Comparison of ENCODE assay signal across 19 cellular contexts in the genomic region with DNA sequence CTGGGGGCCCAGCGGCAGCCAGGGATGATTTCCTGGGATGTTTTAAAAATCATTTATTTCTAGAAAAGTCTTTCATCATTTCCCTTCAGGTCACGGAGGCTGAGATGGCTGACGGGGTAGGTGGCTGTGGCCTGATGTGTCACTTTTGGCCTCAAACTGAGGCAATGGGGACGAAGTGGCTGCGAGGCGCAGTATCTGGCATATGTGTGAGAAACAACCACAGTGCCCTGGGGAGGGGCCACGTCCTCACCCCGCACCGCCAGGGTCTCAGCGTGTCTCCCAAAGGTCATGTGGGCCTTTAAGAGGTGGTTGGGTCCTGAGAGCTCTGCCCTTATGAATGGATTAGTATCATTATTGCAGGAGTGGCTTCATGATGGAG.
DNase-seq lines count a peak whose midpoint lies in the region; ATAC-seq, FAIRE-seq and TF ChIP-seq lines count a peak whose summit lies in the region.
"Had no signal": no experiment of that assay in that cellular context is flagged by ENCODE, and none has a peak within 500 bp of the region (broad histone marks: within the 10 kb centered on the region; RNA-seq: fewer than 3 reads in every experiment).

No MANE protein-coding gene starts in this region.

- no peaks in the 10 kb centered on the region for H4K20me1 ChIP-seq in HepG2 (ENCODE audit: insufficient read depth, low read length)

- H3K36me3 ChIP-seq in HepG2 (replicated peaks in 1 of 2; ENCODE audit: control insufficient read depth in 1 of 2, insufficient read depth in 2 of 2, low read length in 2 of 2) (no peaks in the 10 kb centered on the region), right lobe of liver (no peaks in the 10 kb centered on the region), esophagus muscularis mucosa (no peaks in the 10 kb centered on the region), rectal smooth muscle tissue (ENCODE audit: control insufficient read depth, insufficient read depth, low read length) (no peaks in the 10 kb centered on the region)

- TF ChIP-seq RAD21 in HepG2 (CRISPR knock-in tag; IDR thresholded peaks at IDR 0.05): no peak

- 96% methylated on average over 10 of the region's 10 CpGs for WGBS in HepG2 (ENCODE audit: low lambda C conversion rate)
- 82% methylated on average over 5 of the region's 10 CpGs for WGBS in right lobe of liver (ENCODE audit: insufficient coverage, low coverage, low lambda C conversion rate, missing lambda C conversion rate)
- 83% methylated on average over 10 of the region's 10 CpGs for WGBS in esophagus muscularis mucosa

- in situ Hi-C loops in HepG2 (cut with HindIII; ENCODE audit: extremely low pct_ligation_motif_present, low pct_unique_long_range_greater_than_20kb): no loop called here

- H3K9me3 Mint-ChIP-seq in WTC11: no peaks in the 10 kb centered on the region
- H3K9me3 Mint-ChIP-seq: activated naive CD4-positive, alpha-beta T cell treated with anti-CD3 and anti-CD28 coated beads, Interleukin-2, amount 50 U/mL, for 24 hours; T-cell had no signal

- no peak overlapping the region for H3K4me2 ChIP-seq in HepG2 (ENCODE audit: low read depth, low read length)

- no peaks in the 10 kb centered on the region for H3K27me3 Mint-ChIP-seq in WTC11 (ENCODE audit: low read depth)

- TF ChIP-seq CTCF in HepG2 (CRISPR knock-in tag; IDR thresholded peaks at IDR 0.05): no peak
- TF ChIP-seq CTCF in right lobe of liver (IDR thresholded peaks at IDR 0.05): no peak
- TF ChIP-seq CTCF in esophagus muscularis mucosa (IDR thresholded peaks at IDR 0.05): no peak
- TF ChIP-seq CTCF in WTC11 (IDR thresholded peaks at IDR 0.05): no peak
- TF ChIP-seq CTCF in GM10248 (IDR thresholded peaks at IDR 0.05; ENCODE audit: control extremely low read depth, extremely low read depth, low read depth, missing control alignments): no peak

- H3K79me2 ChIP-seq in HepG2 (ENCODE audit: insufficient read depth, low read length): no peaks in the 10 kb centered on the region

- no peak overlapping the region for H3K27ac Mint-ChIP-seq in WTC11
- H3K27ac Mint-ChIP-seq: activated naive CD4-positive, alpha-beta T cell treated with anti-CD3 and anti-CD28 coated beads, Interleukin-2, amount 50 U/mL, for 24 hours; T-cell had no signal

- no TSS peak for BruUV-seq in HepG2 (replicated peaks; lab: Mats Ljungman, UMichigan)

- no peaks in the 10 kb centered on the region for H3K36me3 Mint-ChIP-seq in WTC11
- H3K36me3 Mint-ChIP-seq: activated naive CD4-positive, alpha-beta T cell treated with anti-CD3 and anti-CD28 coated beads, Interleukin-2, amount 50 U/mL, for 24 hours; T-cell had no signal

- no peak for ATAC-seq in HepG2
- no peak for ATAC-seq in right lobe of liver
- no peak for ATAC-seq in WTC11
- ATAC-seq: T-cell had no signal

- H3K27ac ChIP-seq in HepG2 (ENCODE audit: extremely low read length, insufficient read depth, low read length): no peak overlapping the region
- H3K27ac ChIP-seq in right lobe of liver: no peak overlapping the region
- peak overlapping the region; percentile 82 to 89 (median 88) for H3K27ac ChIP-seq in esophagus muscularis mucosa (replicated peaks in 1 of 4)
- H3K27ac ChIP-seq in rectal smooth muscle tissue (ENCODE audit: low read depth, low read length): peak overlapping the region; percentile 42

- no peak for FAIRE-seq in HepG2 (lab: Jason Lieb, UNC)

- intact Hi-C loops in HepG2 (cut with micrococcal nuclease; ENCODE audit: unreplicated experiment): no loop called here
- intact Hi-C loops in right lobe of liver (cut with DNase I): loop anchor here (10.0 kb wide), 2 partner anchors 54 to 64 kb away; no protein-coding TSS in a partner anchor
- intact Hi-C loops in esophagus muscularis mucosa (cut with DNase I): loop anchor here (5.0 kb wide), 1 partner anchor 87 kb away; no protein-coding TSS in a partner anchor

- H3K4me3 ChIP-seq in HepG2 (replicated peaks in 1 of 3; ENCODE audit: insufficient read depth in 1 of 3, low read depth in 2 of 3, low read length in 3 of 3) (no peak overlapping the region), right lobe of liver (no peak overlapping the region), esophagus muscularis mucosa (no peak overlapping the region), rectal smooth muscle tissue (ENCODE audit: low read length) (no peak overlapping the region)

- H3K4me3 Mint-ChIP-seq in WTC11: no peak overlapping the region
- H3K4me3 Mint-ChIP-seq: activated naive CD4-positive, alpha-beta T cell treated with anti-CD3 and anti-CD28 coated beads, Interleukin-2, amount 50 U/mL, for 24 hours; T-cell had no signal

- DNase-seq in HepG2 (ENCODE audit: low spot score): no peak
- DNase-seq in right lobe of liver: no peak
- no peak for DNase-seq in esophagus muscularis mucosa (ENCODE audit: extremely low spot score)
- DNase-seq in A172 (ENCODE audit: low spot score): no peak
- no peak for DNase-seq in NCI-H2196 treated with DMSO at 0.1 percent for 48 hours (lab: John Stamatoyannopoulos, UW; ENCODE audit: unreplicated experiment)
- DNase-seq in WTC11 (ENCODE audit: low spot score): no peak
- no peak for DNase-seq in GM10248 (ENCODE audit: extremely low spot score)
- DNase-seq: activated T-cell treated with anti-CD3 and anti-CD28 coated beads, Interleukin-2, amount 50 U/mL, for 1 hour; COR-L47; cortex of kidney; foreskin melanocyte; NCI-H2029; nucleus accumbens; SHP77; stimulated activated CD4-positive, alpha-beta T cell treated with anti-CD3 and anti-CD28 coated beads, Interleukin-4, amount 100 ng/mL, for 4 hours; T-cell; trophoblast cell had no signal

- H3K27me3 ChIP-seq in HepG2 (ENCODE audit: control insufficient read depth in 1 of 2, insufficient read depth in 2 of 2, low read length in 2 of 2) (no peaks in the 10 kb centered on the region), right lobe of liver (no peaks in the 10 kb centered on the region), esophagus muscularis mucosa (no peaks in the 10 kb centered on the region), rectal smooth muscle tissue (ENCODE audit: control insufficient read depth, insufficient read depth, low read length) (no peaks in the 10 kb centered on the region)

- H3K9me3 ChIP-seq in HepG2 (ENCODE audit: low read length) (no peaks in the 10 kb centered on the region), right lobe of liver (no peaks in the 10 kb centered on the region), esophagus muscularis mucosa (no peaks in the 10 kb centered on the region)

- peaks cover 28% of the 10 kb centered on the region for H3K4me1 Mint-ChIP-seq in WTC11
- H3K4me1 Mint-ChIP-seq: activated naive CD4-positive, alpha-beta T cell treated with anti-CD3 and anti-CD28 coated beads, Interleukin-2, amount 50 U/mL, for 24 hours; T-cell had no signal

- CTCF ChIA-PET in HepG2 (lab: Yijun Ruan, JAX; ENCODE audit: low intra/inter-chr PET ratio, low total read pairs): no interaction called here
- CTCF ChIA-PET in WTC11 (lab: Charles Lee): no interaction called here
- CTCF ChIA-PET in GM10248 (lab: Yijun Ruan, JAX): no interaction called here

- no peak overlapping the region for H2AFZ ChIP-seq in HepG2 (ENCODE audit: low read length)

- H3K4me1 ChIP-seq in HepG2 (ENCODE audit: insufficient read depth, low read length) (peaks cover 46% of the 10 kb centered on the region), right lobe of liver (peaks cover 0 to 60% (median 24%) of the 10 kb centered on the region in 4 donors), esophagus muscularis mucosa (peaks cover 45 to 83% (median 70%) of the 10 kb centered on the region in 4 donors), rectal smooth muscle tissue (ENCODE audit: control insufficient read depth, insufficient read depth, low read length) (peaks cover 34% of the 10 kb centered on the region)

- TF ChIP-seq POLR2A in HepG2 (IDR thresholded peaks at IDR 0.05; ENCODE audit: insufficient read depth in 1 of 2, low read depth in 2 of 2, low read length in 2 of 2): no peak
- no peak for TF ChIP-seq POLR2A in right lobe of liver (IDR thresholded peaks at IDR 0.05)
- TF ChIP-seq POLR2A in esophagus muscularis mucosa (IDR thresholded peaks at IDR 0.05; ENCODE audit: low read depth): no peak

- POLR2A ChIA-PET in HepG2 (lab: Yijun Ruan, JAX): interaction anchor here (3.2 to 7.1 kb wide), 3 partner anchors 8 to 121 kb away, joined by 10 to 164 read pairs (median 91); a partner anchor contains a TSS
- POLR2A ChIA-PET in WTC11 (lab: Charles Lee): no interaction called here
- POLR2A ChIA-PET in GM10248 (lab: Yijun Ruan, JAX): no interaction called here

- H3K9ac ChIP-seq in HepG2 (ENCODE audit: insufficient read depth, low read depth, low read length) (no peak overlapping the region), rectal smooth muscle tissue (ENCODE audit: low read length) (no peak overlapping the region)

- TF ChIP-seq EP300 in HepG2 (IDR thresholded peaks at IDR 0.05; ENCODE audit: low read depth in 2 of 2, low read length in 2 of 2): no peak
- no peak for TF ChIP-seq EP300 in HepG2 (CRISPR knock-in tag; IDR thresholded peaks at IDR 0.05; ENCODE audit: borderline replicate concordance)
- no peak for TF ChIP-seq EP300 in esophagus muscularis mucosa (IDR thresholded peaks at IDR 0.05)

TF ChIP-seq in WTC11, 78 proteins besides CTCF, POLR2A, EP300 and RAD21 (continues in another document):
- TF ChIP-seq NR1H2 (CRISPR knock-in tag; IDR thresholded peaks at IDR 0.05) (no peak), NR3C1 (CRISPR knock-in tag; conservative IDR thresholded peaks at IDR 0.05; ENCODE audit: low read depth) (no peak), ZNF263 (CRISPR knock-in tag; IDR thresholded peaks at IDR 0.05; ENCODE audit: low read depth) (no peak), SMAD4 (CRISPR knock-in tag; IDR thresholded peaks at IDR 0.05) (no peak), FOXK1 (CRISPR knock-in tag; IDR thresholded peaks at IDR 0.05) (no peak)

Comparison
In these comparisons a context has a peak if more than half of its experiments do, and no peak if none do; other contexts are left out.
1. H3K27ac ChIP-seq: peak in esophagus muscularis mucosa (4 of 4) and rectal smooth muscle tissue (single experiment); none in HepG2 (single experiment) and right lobe of liver (0 of 3).